Comparison of ENCODE assay signal across 8 cellular contexts in the genomic region with DNA sequence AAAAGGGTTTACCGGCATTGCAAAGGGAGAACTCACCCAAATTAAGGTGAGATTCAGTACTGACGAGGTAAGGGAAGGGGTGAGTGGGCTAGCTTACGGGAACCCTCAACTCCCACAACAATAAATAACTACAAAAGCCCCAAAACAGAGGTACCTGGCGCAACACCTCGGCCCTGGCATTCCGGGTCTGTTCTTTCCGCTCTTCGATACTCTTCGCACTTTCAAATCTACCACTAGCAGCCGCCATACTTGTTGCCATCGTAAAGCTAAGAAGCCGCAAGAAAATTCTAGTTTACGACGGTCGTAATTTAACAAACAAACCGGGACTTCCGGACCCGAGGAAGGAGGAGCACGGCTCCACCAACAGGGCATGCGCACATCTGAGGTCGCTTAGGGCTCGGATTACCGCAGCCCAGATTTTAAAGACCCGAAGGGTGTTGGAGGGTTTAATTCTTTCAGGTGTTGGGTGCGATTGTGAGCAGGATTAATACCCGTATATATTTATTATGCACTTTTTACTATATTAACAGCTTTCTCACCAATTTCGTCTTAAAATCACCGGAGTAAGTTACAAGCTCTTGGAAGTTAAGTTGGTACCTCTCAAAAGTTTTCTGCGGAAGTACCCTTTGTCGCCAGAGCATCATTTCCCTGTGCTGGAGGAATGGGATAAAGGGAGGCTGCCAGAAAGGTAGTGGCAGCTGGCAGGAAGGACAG. TPM values are rescaled to one million over a fixed set of nuclear protein-coding genes. Genes with fewer than 3 reads are reported as not detected.
A peak's percentile ranks its signal among the peaks of the same experiment; 100 is the strongest.
DNase-seq lines count a peak whose midpoint lies in the region; ATAC-seq and TF ChIP-seq lines count a peak whose summit lies in the region.

Gene CWF19L2 (minus strand): TSS at position 268 of the 714 bp plus-strand sequence. CDS start 9 bp downstream, at position 259.

- no TSS peak for BruUV-seq in PC-9 (replicated peaks; lab: Mats Ljungman, UMichigan)

- peaks cover 19% of the 10 kb centered on the region for H3K27me3 ChIP-seq in PC-9 (ENCODE audit: insufficient read depth, low read depth)
- no peaks in the 10 kb centered on the region for H3K27me3 ChIP-seq in esophagus (ENCODE audit: control insufficient read depth in 1 of 2, insufficient read depth in 2 of 2, low read length in 2 of 2)
- H3K27me3 ChIP-seq in mucosa of stomach (ENCODE audit: control insufficient read depth, insufficient read depth, low read length) = no peaks in the 10 kb centered on the region

- peak within 1 kb of the TSS; percentile 99 for H3K4me3 ChIP-seq in Jurkat, Clone E6-1 (ENCODE audit: low read length)
- H3K4me3 ChIP-seq in PC-9 (peak within 1 kb of the TSS; percentile 86), esophagus (ENCODE audit: low read depth in 1 of 2, low read length in 2 of 2) (peak within 1 kb of the TSS; percentile 65 to 98), mucosa of stomach (ENCODE audit: low read length) (peak within 1 kb of the TSS; percentile 71)

- H2AFZ ChIP-seq in PC-9 = peak within 1 kb of the TSS; percentile 92

- H4K20me1 ChIP-seq in PC-9 (ENCODE audit: insufficient read depth) = no peaks in the 10 kb centered on the region

- TF ChIP-seq CTCF in PC-9 (conservative IDR thresholded peaks at IDR 0.05) = no peak

- H3K27ac ChIP-seq in PC-9 (0 out of 2 replicates have a peak within 1 kb of the TSS, but pooled peaks have one; percentile 9), esophagus (ENCODE audit: low read depth in 2 of 2, low read length in 1 of 2) (peak within 1 kb of the TSS; percentile 53 to 70)

- no peaks in the 10 kb centered on the region for H3F3A ChIP-seq in PC-9 (ENCODE audit: insufficient read depth, low read depth)

- H3K9me2 ChIP-seq in PC-9 (ENCODE audit: insufficient read depth) = no peaks in the 10 kb centered on the region

- peaks cover 19% of the 10 kb centered on the region for H3K79me2 ChIP-seq in PC-9 (ENCODE audit: low read depth)

- H3K36me3 ChIP-seq in PC-9 (ENCODE audit: low read depth) = peaks cover 9% of the 10 kb centered on the region; the same call in 1 of the 2 replicates
- peaks cover 5 to 9% of the 10 kb centered on the region in 2 donors for H3K36me3 ChIP-seq in esophagus (ENCODE audit: control insufficient read depth in 2 of 2, insufficient read depth in 2 of 2, low read length in 1 of 2)
- H3K36me3 ChIP-seq in mucosa of stomach (ENCODE audit: control insufficient read depth, insufficient read depth, low read length) = no peaks in the 10 kb centered on the region

- peaks cover 19% of the 10 kb centered on the region for H3K4me1 ChIP-seq in PC-9 (replicated peaks; ENCODE audit: insufficient read depth)
- H3K4me1 ChIP-seq in esophagus (ENCODE audit: control insufficient read depth in 2 of 2, insufficient read depth in 2 of 2, low read length in 1 of 2) = no peaks in the 10 kb centered on the region
- no peaks in the 10 kb centered on the region for H3K4me1 ChIP-seq in mucosa of stomach (ENCODE audit: control insufficient read depth, insufficient read depth, low read length)

- peak; percentile 93 for DNase-seq in DMS153 (lab: John Stamatoyannopoulos, UW)
- peak; percentile 96 for DNase-seq in Jurkat, Clone E6-1 (ENCODE audit: low read depth, low spot score)
- peak; percentile 80 to 97 for DNase-seq in PC-9
- peak; percentile 79 for DNase-seq in activated T-cell treated with anti-CD3 and anti-CD28 coated beads, Interleukin-2, amount 50 U/mL, for 1 hour
- peak; percentile 73 to 77 for DNase-seq in stimulated activated CD8-positive, alpha-beta memory T cell treated with anti-CD3 and anti-CD28 coated beads, Interleukin-7, amount 100 ng/mL, for 1 hour (ENCODE audit: low read depth in 2 of 2)

- CTCF ChIA-PET in PC-9 (lab: Charles Lee) = interaction anchor here (0.6 kb wide), 1 partner anchor 77 kb away, joined by 4 read pairs; no protein-coding TSS in a partner anchor

- H3K9ac ChIP-seq in mucosa of stomach (ENCODE audit: low read length) = peak within 1 kb of the TSS; percentile 82

- POLR2A ChIA-PET in PC-9 (lab: Charles Lee; ENCODE audit: unreplicated experiment) = interaction anchor here (0.5 to 0.9 kb wide), 5 partner anchors 9 to 1859 kb away, joined by 3 to 9 read pairs (median 4); no protein-coding TSS in a partner anchor

- peak; percentile 98 for ATAC-seq in GM21619 (IDR thresholded peaks at IDR 0.05; ENCODE audit: unreplicated experiment)

- H3K9me3 ChIP-seq in PC-9 (ENCODE audit: insufficient read depth, low read depth) (no peaks in the 10 kb centered on the region), esophagus (ENCODE audit: control insufficient read depth in 2 of 2, insufficient read depth in 1 of 2, low read depth in 1 of 2, low read length in 1 of 2) (no peaks in the 10 kb centered on the region), mucosa of stomach (ENCODE audit: control insufficient read depth, low read length) (no peaks in the 10 kb centered on the region)

- peak within 1 kb of the TSS; percentile 84 for H3K4me2 ChIP-seq in PC-9

- WGBS in esophagus, 2 donors = 0% methylated on average over 30 of the region's 30 CpGs

- intact Hi-C loops in PC-9 (cut with micrococcal nuclease; ENCODE audit: unreplicated experiment) = no loop called here

RNA-seq across cellular contexts. Expression of gene CWF19L2, which starts in this region (rescaled TPM):
- 8.6 TPM for polyA plus RNA-seq in Jurkat, Clone E6-1 (2012; ENCODE audit: insufficient read depth, insufficient read length)
- total RNA-seq in PC-9 (2021) = 11.9 and 12.1 TPM in 2 replicates
- 1 to 10 TPM; 3.6 to 3.9 TPM for polyA plus RNA-seq in esophagus

Comparison
In these comparisons a context has a peak if more than half of its experiments do, and no peak if none do; other contexts are left out.
1. Peak in every context shown above with its lines: DNase-seq, ATAC-seq, H3K4me3 ChIP-seq and H3K27ac ChIP-seq.